ENCODE assay signal across 1 cellular context in genomic region chr12:113794774-113795173, GRCh38.
TF ChIP-seq lines count a peak whose summit lies in the region.

No MANE protein-coding gene starts in this region.

TF ChIP-seq in K562, 482 proteins besides CTCF, POLR2A, EP300 and RAD21 (continued from another document):
- TF ChIP-seq ZNF512 (tag; IDR thresholded peaks at IDR 0.05) (no peak), ARID3A (IDR thresholded peaks at IDR 0.05; ENCODE audit: borderline replicate concordance, low read depth, low read length) (no peak)
TF ChIP-seq in K562: peak in this region for 43.
